Comparison of ENCODE assay signal across 22 cellular contexts in genomic region chr12:91988571-91988970, GRCh38.
A peak's percentile ranks its signal among the peaks of the same experiment; 100 is the strongest.
DNase-seq lines count a peak whose midpoint lies in the region; ATAC-seq, FAIRE-seq and TF ChIP-seq lines count a peak whose summit lies in the region.
"Had no signal": no experiment of that assay in that cellular context is flagged by ENCODE, and none has a peak within 500 bp of the region (broad histone marks: within the 10 kb centered on the region; RNA-seq: fewer than 3 reads in every experiment).

No MANE protein-coding gene starts in this region.

- DNase-seq in T-helper 17 cell (no peak), dermis microvascular lymphatic vessel endothelial cell (ENCODE audit: low read depth in 2 of 2) (peak; percentile 73 to 75), GM12892 (ENCODE audit: insufficient read length) (no peak), GM20000 (ENCODE audit: low spot score) (no peak), SHP77 (lab: John Stamatoyannopoulos, UW) (no peak)
- no peak for DNase-seq in naive thymus-derived CD8-positive, alpha-beta T cell
- no peak for DNase-seq in stimulated activated CD4-positive, alpha-beta T cell treated with anti-CD3 and anti-CD28 coated beads, Interleukin-2, amount 100 ng/mL, for 48 hours
- DNase-seq: COR-L47, DMS79, H7, Karpas-422, MV-4-11, NCI-H1105 treated with DMSO at 0.1 percent for 48 hours, NCI-H2081 treated with DMSO at 0.1 percent for 48 hours, NCI-H2171 treated with DMSO at 0.1 percent for 48 hours, NCI-H524 treated with DMSO at 0.1 percent for 48 hours, Right ventricle myocardium superior had no signal

- no peaks in the 10 kb centered on the region for H3K9me3 ChIP-seq in T-helper 17 cell (ENCODE audit: control insufficient read depth, low read length, poor library complexity, severe bottlenecking)

- no peaks in the 10 kb centered on the region for H3K36me3 Mint-ChIP-seq in T-helper 17 cell (ENCODE audit: low read depth)
- H3K36me3 Mint-ChIP-seq in naive thymus-derived CD8-positive, alpha-beta T cell: peaks cover 0 to 12% (median 9%) of the 10 kb centered on the region in 3 donors
- H3K36me3 Mint-ChIP-seq: CD14-positive monocyte, IgD-negative memory B cell had no signal

- H3K27me3 ChIP-seq in ACC112 (ENCODE audit: insufficient read depth, low read length): no peaks in the 10 kb centered on the region

- H3K4me3 ChIP-seq in ACC112 (ENCODE audit: low read depth, low read length): no peak overlapping the region

- no peak for TF ChIP-seq CTCF in GM20000 (IDR thresholded peaks at IDR 0.05; ENCODE audit: extremely low read depth, missing control alignments)

- H3K36me3 ChIP-seq in ACC112 (ENCODE audit: insufficient read depth, low read length): no peaks in the 10 kb centered on the region

- no peak for ATAC-seq in T-helper 17 cell
- no peak for ATAC-seq in naive thymus-derived CD8-positive, alpha-beta T cell

- POLR2A ChIA-PET in naive thymus-derived CD8-positive, alpha-beta T cell (lab: Charles Lee): interaction anchor here (0.6 to 9.0 kb wide), 4 partner anchors 53 to 156 kb away, joined by 3 to 81 read pairs (median 4); partner anchors contain the start of gene BTG1

- H3K27ac Mint-ChIP-seq in T-helper 17 cell: peak overlapping the region; percentile 41
- peak overlapping the region in 6 of 10 donors; percentile 8 to 85 (median 46) for H3K27ac Mint-ChIP-seq in naive thymus-derived CD8-positive, alpha-beta T cell
- H3K27ac Mint-ChIP-seq: B cell, CD14-positive monocyte, IgD-negative memory B cell had no signal

- H2AFZ ChIP-seq in ACC112 (ENCODE audit: low read length, unreplicated experiment): peak overlapping the region; percentile 8

- TF ChIP-seq POLR2A in GM12892 (IDR thresholded peaks at IDR 0.05; ENCODE audit: low read depth, low read length): no peak

- no peak for FAIRE-seq in GM12892 (lab: Jason Lieb, UNC)
- FAIRE-seq: A204.1 had no signal

- peaks cover 0 to 1% (median 0%) of the 10 kb centered on the region in 9 donors for H3K9me3 Mint-ChIP-seq in naive thymus-derived CD8-positive, alpha-beta T cell
- H3K9me3 Mint-ChIP-seq: CD14-positive monocyte, IgD-negative memory B cell had no signal

- H3K27ac ChIP-seq in ACC112 (ENCODE audit: low read depth, low read length): no peak overlapping the region

- H3K4me1 ChIP-seq in ACC112 (ENCODE audit: control insufficient read depth, insufficient read depth, low read length, unreplicated experiment): peaks cover 55% of the 10 kb centered on the region

- no peaks in the 10 kb centered on the region for H3K27me3 Mint-ChIP-seq in T-helper 17 cell
- H3K27me3 Mint-ChIP-seq in naive thymus-derived CD8-positive, alpha-beta T cell: no peaks in the 10 kb centered on the region
- H3K27me3 Mint-ChIP-seq: B cell, IgD-negative memory B cell had no signal

- peaks cover 35% of the 10 kb centered on the region for H3K4me1 Mint-ChIP-seq in T-helper 17 cell
- peaks cover 33 to 77% (median 71%) of the 10 kb centered on the region in 4 donors for H3K4me1 Mint-ChIP-seq in naive thymus-derived CD8-positive, alpha-beta T cell

- H3K4me3 Mint-ChIP-seq in T-helper 17 cell: no peak overlapping the region
- peak overlapping the region in 1 of 10 donors; percentile 29 for H3K4me3 Mint-ChIP-seq in naive thymus-derived CD8-positive, alpha-beta T cell
- H3K4me3 Mint-ChIP-seq: B cell, CD14-positive monocyte, IgD-negative memory B cell had no signal

- H3K79me2 ChIP-seq in ACC112 (ENCODE audit: control insufficient read depth, insufficient read depth, low read length, unreplicated experiment): no peaks in the 10 kb centered on the region

Comparison
In these comparisons a context has a peak if more than half of its experiments do, and no peak if none do; other contexts are left out.
1. DNase-seq: peak in dermis microvascular lymphatic vessel endothelial cell (2 of 2); none in T-helper 17 cell (0 of 3), naive thymus-derived CD8-positive, alpha-beta T cell (0 of 10), GM12892 (single experiment), GM20000 (single experiment), stimulated activated CD4-positive, alpha-beta T cell treated with anti-CD3 and anti-CD28 coated beads, Interleukin-2, amount 100 ng/mL, for 48 hours (0 of 2) and SHP77 (0 of 2).